Comparison of ENCODE assay signal across 8 cellular contexts in genomic region chr11:82901165-82901938, GRCh38. TPM values are rescaled to one million over a fixed set of nuclear protein-coding genes. Genes with fewer than 3 reads are reported as not detected.
DNase-seq lines count a peak whose midpoint lies in the region; ATAC-seq and TF ChIP-seq lines count a peak whose summit lies in the region.

Gene DDIAS, plus strand, starts transcription at chr11:82901736. Its CDS starts 13,003 bp downstream, at chr11:82914739.

- no peak for TF ChIP-seq CTCF in natural killer cell (IDR thresholded peaks at IDR 0.05)

- H3K36me3 Mint-ChIP-seq in natural killer cell: no peaks in the 10 kb centered on the region

- H3K27ac Mint-ChIP-seq in natural killer cell: peak within 1 kb of the TSS; percentile 97 to 99

- H3K4me3 Mint-ChIP-seq in natural killer cell: peak within 1 kb of the TSS; percentile 98

- H3K4me1 Mint-ChIP-seq in natural killer cell: peaks cover 50 to 57% of the 10 kb centered on the region in 2 donors

- H3K9me3 Mint-ChIP-seq in natural killer cell: no peaks in the 10 kb centered on the region

- intact Hi-C loops in natural killer cell (cut with micrococcal nuclease): loop anchor here (1.0 to 2.0 kb wide), 6 partner anchors 35 to 385 kb away; partner anchors contain the start of genes ANKRD42, CCDC90B and RAB30

- no peaks in the 10 kb centered on the region for H3K27me3 Mint-ChIP-seq in natural killer cell (ENCODE audit: low read depth in 2 of 2)

- ATAC-seq in natural killer cell: peak; percentile 68 to 83 (median 74)

- peak; percentile 96 for DNase-seq in EH (ENCODE audit: low read depth)
- peak; percentile 96 for DNase-seq in H4 (ENCODE audit: low spot score)
- peak; percentile 98 for DNase-seq in LoVo (ENCODE audit: low spot score)
- DNase-seq in activated T-helper 9 cell treated with anti-CD3 and anti-CD28 coated beads, Interleukin-2, amount 50 U/mL, for 16 hours (ENCODE audit: low read depth): peak; percentile 90
- peak; percentile 98 for DNase-seq in fibroblast of peridontal ligament (ENCODE audit: extremely low read depth)
- peak; percentile 88 for DNase-seq in natural killer cell
- DNase-seq in stimulated activated naive CD4-positive, alpha-beta T cell treated with Interleukin-2 at 50 U/mL for 16 hours (lab: John Stamatoyannopoulos, UW): peak; percentile 94

- peak; percentile 78 for TF ChIP-seq POLR2A in Raji (IDR thresholded peaks at IDR 0.05; ENCODE audit: insufficient read depth, low read depth, low read length)

RNA-seq across cellular contexts. Expression of gene DDIAS, which starts in this region (rescaled TPM):
- total RNA-seq in H4 (2014; rRNA removed; shearing (Covaris generic)): 12.2 and 18.7 TPM in 2 replicates
- total RNA-seq in natural killer cell: 1 to 10 TPM in 2 of 3 donors, under 1 TPM in 1; 0.89 to 2.4 (median 1.8) TPM

Comparison
In these comparisons a context has a peak if more than half of its experiments do, and no peak if none do; other contexts are left out.
1. Peak in every context shown above with its lines: DNase-seq and ATAC-seq.